In genomic region chr10:95262763-95263518, GRCh38 we compare ENCODE assay signal across 21 cellular contexts. TPM values are rescaled to one million over a fixed set of nuclear protein-coding genes. Genes with fewer than 3 reads are reported as not detected.
DNase-seq lines count a peak whose midpoint lies in the region; ATAC-seq and TF ChIP-seq lines count a peak whose summit lies in the region.
"Had no signal": no experiment of that assay in that cellular context is flagged by ENCODE, and none has a peak within 500 bp of the region (broad histone marks: within the 10 kb centered on the region; RNA-seq: fewer than 3 reads in every experiment).

No MANE protein-coding gene starts in this region.

- H3K9me3 Mint-ChIP-seq in H9 (peaks cover under 1 to 2% of the 10 kb centered on the region in 2 experiments; a peak in 2 of 5 replicates), activated B cell treated with CpG ODN at 0.5 μM for 24 hours (no peaks in the 10 kb centered on the region)
- H3K9me3 Mint-ChIP-seq in activated T-helper 1 cell treated with anti-CD3 and anti-CD28 coated beads, Interleukin-12 subunit alpha, Interleukin-12 subunit beta, Interleukin-2, Interleukin-4 antibody, amounts not matched to agents 30 ng/mL and 10 ng/mL and 1 ng/mL, durations not matched to agents 14 hours and 24 hours and 36 hours, result no peaks in the 10 kb centered on the region
- H3K9me3 Mint-ChIP-seq: activated CD4-positive, alpha-beta memory T cell treated with anti-CD3 and anti-CD28 coated beads for 36 hours; activated naive CD4-positive, alpha-beta T cell treated with anti-CD3 and anti-CD28 coated beads for 36 hours; CD8-positive, alpha-beta T cell; central memory CD8-positive, alpha-beta T cell; neural crest cell had no signal

- H3K18ac ChIP-seq in H9 (ENCODE audit: insufficient read length, low read depth, low read length), result no peak overlapping the region

- peaks cover 13% of the 10 kb centered on the region for H3K4me1 ChIP-seq in H9 (ENCODE audit: insufficient read depth, low read length)
- H3K4me1 ChIP-seq in left lung, result peaks cover 24 to 59% of the 10 kb centered on the region in 2 donors
- peaks cover 58 to 70% of the 10 kb centered on the region in 2 donors for H3K4me1 ChIP-seq in gastrocnemius medialis
- H3K4me1 ChIP-seq: testis had no signal

- H3K79me2 ChIP-seq in H9 (ENCODE audit: insufficient read depth, low read length), result no peaks in the 10 kb centered on the region

- POLR2A ChIA-PET in activated B cell treated with CpG ODN at 0.5 μM for 24 hours (lab: Charles Lee), result interaction anchor here (0.6 kb wide), 1 partner anchor 32 kb away, joined by 4 read pairs; no protein-coding TSS in a partner anchor

- DNase-seq in H9, result no peak
- no peak for DNase-seq in activated B cell treated with CpG ODN at 0.5 μM for 24 hours
- no peak for DNase-seq in left lung
- DNase-seq in gastrocnemius medialis, result no peak
- no peak for DNase-seq in stimulated activated CD4-positive, alpha-beta T cell treated with anti-CD3 and anti-CD28 coated beads, Interleukin-2, amount 100 ng/mL, for 48 hours
- DNase-seq in activated T-helper 1 cell treated with anti-CD3 and anti-CD28 coated beads, Interleukin-12 subunit alpha, Interleukin-12 subunit beta, Interleukin-2, Interleukin-4 antibody, amounts not matched to agents 30 ng/mL and 10 ng/mL and 1 ng/mL, durations not matched to agents 14 hours and 24 hours and 36 hours (ENCODE audit: low spot score), result no peak
- no peak for DNase-seq in NCI-H82 (lab: John Stamatoyannopoulos, UW)
- DNase-seq in stimulated activated CD4-positive, alpha-beta T cell treated with anti-CD3 and anti-CD28 coated beads, Interleukin-1b, Interleukin-23, amount 100 ng/mL, for 48 hours, result no peak
- DNase-seq: activated CD4-positive, alpha-beta memory T cell treated with anti-CD3 and anti-CD28 coated beads for 36 hours; activated naive CD4-positive, alpha-beta T cell treated with anti-CD3 and anti-CD28 coated beads for 36 hours; anterior cingulate cortex; CD8-positive, alpha-beta T cell; DND-41; effector CD8-positive, alpha-beta T cell; NCI-H69; PC-3; SJCRH30; T-helper 17 cell; testis had no signal

- H2BK120ac ChIP-seq in H9 (ENCODE audit: low read depth, low read length, poor library complexity, severe bottlenecking), result no peak overlapping the region

- no peak overlapping the region for H3K4me2 ChIP-seq in H9 (ENCODE audit: insufficient read depth, insufficient read length, low read length)

- ATAC-seq in activated B cell treated with CpG ODN at 0.5 μM for 24 hours (ENCODE audit: low read depth) (peak; percentile 44), left lung (peak; percentile 59), gastrocnemius medialis (no peak)
- ATAC-seq: CD8-positive, alpha-beta T cell; PC-3; T-helper 17 cell had no signal

- H3K27me3 ChIP-seq in H9 (ENCODE audit: insufficient read depth, low read length), result no peaks in the 10 kb centered on the region
- H3K27me3 ChIP-seq in left lung, result no peaks in the 10 kb centered on the region
- H3K27me3 ChIP-seq in gastrocnemius medialis, result no peaks in the 10 kb centered on the region
- H3K27me3 ChIP-seq: SJCRH30, testis had no signal

- in situ Hi-C loops in gastrocnemius medialis (cut with MboI; ENCODE audit: low sequenced_read_pairs in 4 of 4), result no loop called here

- no peaks in the 10 kb centered on the region for H3K9me3 ChIP-seq in H9 (ENCODE audit: control insufficient read depth, low read depth, low read length)
- no peaks in the 10 kb centered on the region for H3K9me3 ChIP-seq in left lung
- no peaks in the 10 kb centered on the region for H3K9me3 ChIP-seq in gastrocnemius medialis
- H3K9me3 ChIP-seq: SJCRH30, testis had no signal

- no peak overlapping the region for H4K91ac ChIP-seq in H9 (ENCODE audit: insufficient read length, low read depth, low read length)

- H3K4me3 ChIP-seq in left lung (no peak overlapping the region), gastrocnemius medialis (no peak overlapping the region)
- H3K4me3 ChIP-seq: SJCRH30, testis had no signal

- no peak overlapping the region for H3K56ac ChIP-seq in H9 (ENCODE audit: insufficient read length, low read depth, low read length)

- H3K4ac ChIP-seq in H9 (ENCODE audit: low read depth, low read length), result no peak overlapping the region

- H2BK20ac ChIP-seq in H9 (ENCODE audit: low read depth, low read length, poor library complexity, severe bottlenecking), result no peak overlapping the region

- no peak overlapping the region for H2BK12ac ChIP-seq in H9 (ENCODE audit: insufficient read length, low read depth, low read length)

- peaks cover 4% of the 10 kb centered on the region for H3K79me1 ChIP-seq in H9 (ENCODE audit: insufficient read depth, low read depth, low read length, poor library complexity, severe bottlenecking)

- no peaks in the 10 kb centered on the region for H4K20me1 ChIP-seq in H9 (ENCODE audit: control insufficient read depth, insufficient read depth, insufficient read length)

- H3K23me2 ChIP-seq in H9 (ENCODE audit: insufficient read length, low read depth, low read length, poor library complexity, severe bottlenecking), result no peaks in the 10 kb centered on the region

- H2BK5ac ChIP-seq in H9 (ENCODE audit: insufficient read length, low read length), result no peak overlapping the region

- CTCF ChIA-PET in activated B cell treated with CpG ODN at 0.5 μM for 24 hours (lab: Charles Lee), result interaction anchor here (2.1 kb wide), 1 partner anchor 16 kb away, joined by 9 read pairs; no protein-coding TSS in a partner anchor

- H4K8ac ChIP-seq in H9 (replicated peaks; ENCODE audit: insufficient read length, low read depth, low read length), result no peak overlapping the region

- H3K27me3 Mint-ChIP-seq in H9 (ENCODE audit: low read depth) (no peaks in the 10 kb centered on the region), activated B cell treated with CpG ODN at 0.5 μM for 24 hours (no peaks in the 10 kb centered on the region)
- H3K27me3 Mint-ChIP-seq in activated T-helper 1 cell treated with anti-CD3 and anti-CD28 coated beads, Interleukin-12 subunit alpha, Interleukin-12 subunit beta, Interleukin-2, Interleukin-4 antibody, amounts not matched to agents 30 ng/mL and 10 ng/mL and 1 ng/mL, durations not matched to agents 14 hours and 24 hours and 36 hours (ENCODE audit: insufficient read depth), result peaks cover 2% of the 10 kb centered on the region
- H3K27me3 Mint-ChIP-seq: activated CD4-positive, alpha-beta memory T cell treated with anti-CD3 and anti-CD28 coated beads for 36 hours; central memory CD8-positive, alpha-beta T cell had no signal

- H2BK15ac ChIP-seq in H9 (ENCODE audit: low read depth, low read length), result no peak overlapping the region

- TF ChIP-seq CTCF in H9 (conservative IDR thresholded peaks at IDR 0.05) (no peak), activated B cell treated with CpG ODN at 0.5 μM for 24 hours (IDR thresholded peaks at IDR 0.05) (no peak), left lung (IDR thresholded peaks at IDR 0.05) (no peak), gastrocnemius medialis (IDR thresholded peaks at IDR 0.05 in 4 of 5, conservative IDR thresholded peaks at IDR 0.05 in 1 of 5) (no peak)

- peaks cover 15 to 63% (median 51%) of the 10 kb centered on the region in 3 experiments for H3K36me3 Mint-ChIP-seq in H9 (ENCODE audit: insufficient read depth in 1 of 3, low read depth in 3 of 3)
- peaks cover 71% of the 10 kb centered on the region for H3K36me3 Mint-ChIP-seq in activated B cell treated with CpG ODN at 0.5 μM for 24 hours (ENCODE audit: low read depth)
- peaks cover 4% of the 10 kb centered on the region for H3K36me3 Mint-ChIP-seq in activated T-helper 1 cell treated with anti-CD3 and anti-CD28 coated beads, Interleukin-12 subunit alpha, Interleukin-12 subunit beta, Interleukin-2, Interleukin-4 antibody, amounts not matched to agents 30 ng/mL and 10 ng/mL and 1 ng/mL, durations not matched to agents 14 hours and 24 hours and 36 hours (ENCODE audit: low read depth)
- H3K36me3 Mint-ChIP-seq: activated CD4-positive, alpha-beta memory T cell treated with anti-CD3 and anti-CD28 coated beads for 36 hours; CD8-positive, alpha-beta T cell had no signal

- no peak overlapping the region for H3K9ac ChIP-seq in H9 (ENCODE audit: extremely low read depth, insufficient read length, low read length)

- intact Hi-C loops in activated B cell treated with CpG ODN at 0.5 μM for 24 hours (cut with micrococcal nuclease) (no loop called here), left lung (cut with DNase I) (no loop called here), gastrocnemius medialis (cut with DNase I; ENCODE audit: low total_unique reads) (no loop called here)
- intact Hi-C loops in activated T-helper 1 cell treated with anti-CD3 and anti-CD28 coated beads, Interleukin-12 subunit alpha, Interleukin-12 subunit beta, Interleukin-2, Interleukin-4 antibody, amounts not matched to agents 30 ng/mL and 10 ng/mL and 1 ng/mL, durations not matched to agents 14 hours and 24 hours and 36 hours (cut with micrococcal nuclease), result no loop called here

- peaks cover 0 to 39% of the 10 kb centered on the region in 2 donors for H3K36me3 ChIP-seq in left lung
- peaks cover 1 to 67% of the 10 kb centered on the region in 2 donors for H3K36me3 ChIP-seq in gastrocnemius medialis
- H3K36me3 ChIP-seq: SJCRH30 had no signal

- WGBS in H9 (ENCODE audit: extremely low coverage, insufficient read length, low lambda C conversion rate), result no CpG with 5 or more reads among the region's 5 CpGs

- TF ChIP-seq POLR2A in gastrocnemius medialis (IDR thresholded peaks at IDR 0.05), result no peak

- no peak overlapping the region for H3K23ac ChIP-seq in H9 (ENCODE audit: insufficient read length, low read depth, low read length)

- H2AK5ac ChIP-seq in H9 (ENCODE audit: insufficient read length, low read length), result no peak overlapping the region

- no peak overlapping the region for H2AFZ ChIP-seq in H9 (ENCODE audit: low read length)

- no peak overlapping the region for H3T11ph ChIP-seq in H9 (ENCODE audit: low read length)

- no peak overlapping the region for H3K14ac ChIP-seq in H9 (ENCODE audit: insufficient read depth, low read length)

- H3K27ac ChIP-seq in H9 (ENCODE audit: insufficient read length, low read depth, low read length) (no peak overlapping the region), left lung (peak overlapping the region in 1 of 2 donors; percentile 30), gastrocnemius medialis (peak overlapping the region; percentile 67 to 97 (median 92))
- H3K27ac ChIP-seq: SJCRH30, testis had no signal

- no peak overlapping the region for H4K5ac ChIP-seq in H9 (ENCODE audit: insufficient read length, low read depth, low read length)

- H3K4me1 Mint-ChIP-seq in H9, result peaks cover 42 to 50% of the 10 kb centered on the region in 2 experiments
- peaks cover 50% of the 10 kb centered on the region for H3K4me1 Mint-ChIP-seq in activated B cell treated with CpG ODN at 0.5 μM for 24 hours
- no peaks in the 10 kb centered on the region for H3K4me1 Mint-ChIP-seq in activated T-helper 1 cell treated with anti-CD3 and anti-CD28 coated beads, Interleukin-12 subunit alpha, Interleukin-12 subunit beta, Interleukin-2, Interleukin-4 antibody, amounts not matched to agents 30 ng/mL and 10 ng/mL and 1 ng/mL, durations not matched to agents 14 hours and 24 hours and 36 hours (ENCODE audit: low read depth)

- H3K4me3 Mint-ChIP-seq in H9, result no peak overlapping the region
- H3K4me3 Mint-ChIP-seq in activated B cell treated with CpG ODN at 0.5 μM for 24 hours, result no peak overlapping the region
- no peak overlapping the region for H3K4me3 Mint-ChIP-seq in activated T-helper 1 cell treated with anti-CD3 and anti-CD28 coated beads, Interleukin-12 subunit alpha, Interleukin-12 subunit beta, Interleukin-2, Interleukin-4 antibody, amounts not matched to agents 30 ng/mL and 10 ng/mL and 1 ng/mL, durations not matched to agents 14 hours and 24 hours and 36 hours
- H3K4me3 Mint-ChIP-seq: activated CD4-positive, alpha-beta memory T cell treated with anti-CD3 and anti-CD28 coated beads for 36 hours; activated naive CD4-positive, alpha-beta T cell treated with anti-CD3 and anti-CD28 coated beads for 36 hours; CD8-positive, alpha-beta T cell; central memory CD8-positive, alpha-beta T cell; neural crest cell; T-helper 17 cell had no signal

- H3K27ac Mint-ChIP-seq in H9 (peak overlapping the region; percentile 14 to 100 (median 19); a peak in 5 of 7 replicates), activated B cell treated with CpG ODN at 0.5 μM for 24 hours (peak overlapping the region; percentile 60)
- H3K27ac Mint-ChIP-seq in activated T-helper 1 cell treated with anti-CD3 and anti-CD28 coated beads, Interleukin-12 subunit alpha, Interleukin-12 subunit beta, Interleukin-2, Interleukin-4 antibody, amounts not matched to agents 30 ng/mL and 10 ng/mL and 1 ng/mL, durations not matched to agents 14 hours and 24 hours and 36 hours, result no peak overlapping the region
- H3K27ac Mint-ChIP-seq: activated CD4-positive, alpha-beta memory T cell treated with anti-CD3 and anti-CD28 coated beads for 36 hours; activated naive CD4-positive, alpha-beta T cell treated with anti-CD3 and anti-CD28 coated beads for 36 hours; CD8-positive, alpha-beta T cell had no signal

RNA-seq across cellular contexts. Expression of gene PDLIM1, which starts 27.9 kb away (rescaled TPM):
- total RNA-seq in H9 (2021), result 115 and 123 TPM in 2 replicates
- 141 and 149 TPM in 2 replicates for total RNA-seq in activated B cell treated with CpG ODN at 0.5 μM for 24 hours
- total RNA-seq in left lung, result 100 to 1,000 TPM; 176 to 268 TPM
- total RNA-seq in gastrocnemius medialis, result 100 to 1,000 TPM; 157 to 572 (median 272) TPM
- total RNA-seq in activated T-helper 1 cell treated with anti-CD3 and anti-CD28 coated beads, Interleukin-12 subunit alpha, Interleukin-12 subunit beta, Interleukin-2, Interleukin-4 antibody, amounts not matched to agents 30 ng/mL and 10 ng/mL and 1 ng/mL, durations not matched to agents 14 hours and 24 hours and 36 hours, result 2.6 and 2.9 TPM in 2 replicates

Comparison
In these comparisons a context has a peak if more than half of its experiments do, and no peak if none do; other contexts are left out.
1. ATAC-seq: peak in activated B cell treated with CpG ODN at 0.5 μM for 24 hours (single experiment) and left lung (single experiment); none in gastrocnemius medialis (0 of 2).
2. RNA of gene PDLIM1, which starts 27.9 kb away (total RNA-seq): 157 to 572 TPM in gastrocnemius medialis, 176 to 268 TPM in left lung, 141 to 149 TPM in activated B cell treated with CpG ODN at 0.5 μM for 24 hours and 115 to 123 TPM in H9; 2.6 to 2.9 TPM in activated T-helper 1 cell treated with anti-CD3 and anti-CD28 coated beads, Interleukin-12 subunit alpha, Interleukin-12 subunit beta, Interleukin-2, Interleukin-4 antibody, amounts not matched to agents 30 ng/mL and 10 ng/mL and 1 ng/mL, durations not matched to agents 14 hours and 24 hours and 36 hours; every median in the first group is over 10 times any median in the second.